Comparison of ENCODE assay signal across 13 cellular contexts in the genomic region with DNA sequence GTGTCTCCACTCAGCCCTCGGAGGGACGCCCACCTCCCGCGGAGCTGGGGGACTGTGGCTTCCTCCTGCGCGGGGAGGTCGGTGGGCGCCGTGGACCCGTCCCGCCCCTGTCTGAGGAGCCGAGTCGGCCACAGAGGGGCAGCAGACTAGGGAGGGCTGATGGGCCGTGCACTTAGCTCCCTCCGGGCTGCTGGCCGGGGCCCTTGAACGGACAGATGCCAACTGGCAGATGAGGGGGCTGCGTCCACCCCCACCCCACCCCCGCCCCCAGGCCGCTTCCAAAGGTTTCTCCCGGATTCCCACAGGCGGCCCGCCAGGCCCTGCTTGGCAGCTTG. TPM values are rescaled to one million over a fixed set of nuclear protein-coding genes. Genes with fewer than 3 reads are reported as not detected.
DNase-seq lines count a peak whose midpoint lies in the region; ATAC-seq and TF ChIP-seq lines count a peak whose summit lies in the region.
"Had no signal": no experiment of that assay in that cellular context is flagged by ENCODE, and none has a peak within 500 bp of the region (broad histone marks: within the 10 kb centered on the region; RNA-seq: fewer than 3 reads in every experiment).

No MANE protein-coding gene starts in this region.

- no peak for TF ChIP-seq POLR2A in ovary (IDR thresholded peaks at IDR 0.05)

- WGBS in ovary, 3 donors: 10 to 12% (median 11%) methylated on average over 20 to 23 of the region's 23 CpGs

- H3K9me3 ChIP-seq in BE2C (no peaks in the 10 kb centered on the region), ascending aorta (no peaks in the 10 kb centered on the region), left ventricle myocardium inferior (replicated peaks) (no peaks in the 10 kb centered on the region), ovary (no peaks in the 10 kb centered on the region)

- H3K4me1 ChIP-seq in BE2C: no peaks in the 10 kb centered on the region
- peaks cover 3 to 10% of the 10 kb centered on the region in 2 donors for H3K4me1 ChIP-seq in ascending aorta
- peaks cover 11% of the 10 kb centered on the region for H3K4me1 ChIP-seq in left ventricle myocardium inferior
- H3K4me1 ChIP-seq in ovary (ENCODE audit: insufficient read depth): peaks cover 4% of the 10 kb centered on the region

- no peak for TF ChIP-seq EP300 in ovary (IDR thresholded peaks at IDR 0.05)

- H3K27me3 ChIP-seq in BE2C (no peaks in the 10 kb centered on the region), ascending aorta (no peaks in the 10 kb centered on the region), left ventricle myocardium inferior (ENCODE audit: low read depth) (peaks cover 37% of the 10 kb centered on the region), ovary (peaks cover 3% of the 10 kb centered on the region)
- H3K27me3 ChIP-seq: BLaER1 treated with 17β-estradiol and CSF1 and Interleukin-3, amounts not matched to agents 10 nM and 100 nM had no signal

- intact Hi-C loops in ascending aorta (cut with DNase I) (no loop called here), left ventricle myocardium inferior (cut with micrococcal nuclease) (no loop called here), ovary (cut with DNase I) (no loop called here)

- DNase-seq in BE2C (no peak), ascending aorta (ENCODE audit: low spot score in 2 of 2) (no peak), left ventricle myocardium inferior (no peak), ovary (no peak), DMS79 treated with DMSO at 0.1 percent for 48 hours (lab: John Stamatoyannopoulos, UW) (no peak), NCI-H1417 (lab: John Stamatoyannopoulos, UW) (no peak)
- DNase-seq: activated CD8-positive, alpha-beta memory T cell treated with anti-CD3 and anti-CD28 coated beads for 24 hours; effector CD4-positive, alpha-beta T cell; EL; hippocampal formation had no signal

- ATAC-seq in HG03354 (IDR thresholded peaks at IDR 0.05; ENCODE audit: poor library complexity, severe bottlenecking, unreplicated experiment) (no peak), GM21390 (IDR thresholded peaks at IDR 0.05; ENCODE audit: unreplicated experiment) (no peak)

- H3K27ac ChIP-seq in ascending aorta (no peak overlapping the region), left ventricle myocardium inferior (replicated peaks) (no peak overlapping the region), ovary (no peak overlapping the region)
- H3K27ac ChIP-seq: BLaER1 treated with 17β-estradiol and CSF1 and Interleukin-3, amounts not matched to agents 10 nM and 100 nM had no signal

- peak; percentile 5; the same call in 1 of the 2 replicates for TF ChIP-seq CTCF in BE2C (IDR thresholded peaks at IDR 0.05; ENCODE audit: low read depth, low read length)
- peak in 1 of 3 experiments; percentile 8 for TF ChIP-seq CTCF in ascending aorta (IDR thresholded peaks at IDR 0.05)
- TF ChIP-seq CTCF in left ventricle myocardium inferior (IDR thresholded peaks at IDR 0.05; ENCODE audit: borderline replicate concordance): no peak
- TF ChIP-seq CTCF in ovary (IDR thresholded peaks at IDR 0.05): no peak

- H3K4me3 ChIP-seq in BE2C (ENCODE audit: low read depth, low read length): peak overlapping the region; percentile 23
- H3K4me3 ChIP-seq in ascending aorta: peak overlapping the region; percentile 18 to 58
- peak overlapping the region; percentile 63 for H3K4me3 ChIP-seq in left ventricle myocardium inferior
- peak overlapping the region; percentile 4 for H3K4me3 ChIP-seq in ovary
- H3K4me3 ChIP-seq: BLaER1 treated with 17β-estradiol and CSF1 and Interleukin-3, amounts not matched to agents 10 nM and 100 nM had no signal

- H3K36me3 ChIP-seq in BE2C (no peaks in the 10 kb centered on the region), ascending aorta (no peaks in the 10 kb centered on the region), left ventricle myocardium inferior (no peaks in the 10 kb centered on the region), ovary (no peaks in the 10 kb centered on the region)
- H3K36me3 ChIP-seq: BLaER1 treated with 17β-estradiol and CSF1 and Interleukin-3, amounts not matched to agents 10 nM and 100 nM had no signal

RNA-seq across cellular contexts. Expression of a gene that starts 10.4 kb away (rescaled TPM):
- 51.8 TPM for polyA plus RNA-seq in BE2C (2012; ENCODE audit: insufficient read depth, insufficient read length, low read depth)
- total RNA-seq in ascending aorta (50.7 TPM), left ventricle myocardium inferior (63.5 TPM), ovary (10 to 100 TPM; 20.3 to 44.0 (median 23.8) TPM)
- polyA plus RNA-seq in ovary: 10 to 100 TPM; 22.2 to 48.4 TPM

Comparison
In these comparisons a context has a peak if more than half of its experiments do, and no peak if none do; other contexts are left out.
1. H3K4me3 ChIP-seq: peak in every context shown above with its lines; median percentile 63 in left ventricle myocardium inferior; 38 in ascending aorta; 23 in BE2C; 4 in ovary.